ENCODE assay signal across 8 cellular contexts in genomic region chr5:143023447-143024096, GRCh38.
DNase-seq lines count a peak whose midpoint lies in the region; ATAC-seq and TF ChIP-seq lines count a peak whose summit lies in the region.

No MANE protein-coding gene starts in this region.

- H3K79me2 ChIP-seq in neural progenitor cell (ENCODE audit: low read depth), result no peaks in the 10 kb centered on the region

- H3K4me3 ChIP-seq in neural progenitor cell, result no peak overlapping the region
- H3K4me3 ChIP-seq in effector memory CD4-positive, alpha-beta T cell (ENCODE audit: insufficient read depth, low read depth, low read length, poor library complexity, severe bottlenecking), result no peak overlapping the region

- H3K36me3 Mint-ChIP-seq in neural progenitor cell, result no peaks in the 10 kb centered on the region

- peak overlapping the region; percentile 21 for H3K4me2 ChIP-seq in neural progenitor cell

- H3F3A ChIP-seq in neural progenitor cell (ENCODE audit: low read depth), result no peaks in the 10 kb centered on the region

- ATAC-seq in HG03108 (IDR thresholded peaks at IDR 0.05; ENCODE audit: unreplicated experiment), result peak; percentile 43

- H3K27me3 ChIP-seq in neural progenitor cell, result no peaks in the 10 kb centered on the region
- no peaks in the 10 kb centered on the region for H3K27me3 ChIP-seq in effector memory CD4-positive, alpha-beta T cell (replicated peaks; ENCODE audit: control insufficient read depth, insufficient read depth, low read length, poor library complexity, severe bottlenecking)

- peak; percentile 37 for TF ChIP-seq POLR2A in GM19099 (IDR thresholded peaks at IDR 0.05; ENCODE audit: extremely low read depth, insufficient read length, low read depth)

- H4K20me1 ChIP-seq in neural progenitor cell (ENCODE audit: low read depth), result no peaks in the 10 kb centered on the region

- H3K4me1 Mint-ChIP-seq in neural progenitor cell, result peaks cover 45% of the 10 kb centered on the region

- no peaks in the 10 kb centered on the region for H3K9me3 Mint-ChIP-seq in neural progenitor cell

- peaks cover 14% of the 10 kb centered on the region for H3K4me1 ChIP-seq in neural progenitor cell
- no peaks in the 10 kb centered on the region for H3K4me1 ChIP-seq in effector memory CD4-positive, alpha-beta T cell (ENCODE audit: control insufficient read depth, insufficient read depth, low read length, poor library complexity, severe bottlenecking)

- H3K36me3 ChIP-seq in neural progenitor cell, result no peaks in the 10 kb centered on the region
- no peaks in the 10 kb centered on the region for H3K36me3 ChIP-seq in effector memory CD4-positive, alpha-beta T cell (ENCODE audit: control insufficient read depth, insufficient read depth, low read length)

- DNase-seq in G401 (ENCODE audit: low spot score), result peak; percentile 80
- peak in 30 of 58 donors; percentile 5 to 58 (median 30) for DNase-seq in anterior cingulate cortex (lab: John Stamatoyannopoulos, UW)
- peak; percentile 30 for DNase-seq in neural progenitor cell (ENCODE audit: low spot score)
- no peak for DNase-seq in D341Med (ENCODE audit: low spot score)
- DNase-seq in NAMALWA (ENCODE audit: low spot score), result no peak
- DNase-seq in effector memory CD4-positive, alpha-beta T cell, result no peak

- no peak overlapping the region for H3K27ac ChIP-seq in neural progenitor cell
- no peak overlapping the region for H3K27ac ChIP-seq in effector memory CD4-positive, alpha-beta T cell (ENCODE audit: insufficient read depth, low read length, poor library complexity, severe bottlenecking)

- no peak overlapping the region for H2AFZ ChIP-seq in neural progenitor cell (replicated peaks)

- H3K9ac ChIP-seq in neural progenitor cell, result no peak overlapping the region

- no peak overlapping the region for H3K4me3 Mint-ChIP-seq in neural progenitor cell

- H3K27ac Mint-ChIP-seq in neural progenitor cell, result peak overlapping the region; percentile 4

- H3K27me3 Mint-ChIP-seq in neural progenitor cell (ENCODE audit: insufficient read depth, low read depth), result peaks cover 4% of the 10 kb centered on the region

- H3K9me3 ChIP-seq in neural progenitor cell (ENCODE audit: low read depth), result no peaks in the 10 kb centered on the region
- H3K9me3 ChIP-seq in effector memory CD4-positive, alpha-beta T cell (ENCODE audit: control insufficient read depth, low read length), result no peaks in the 10 kb centered on the region

- no peak for TF ChIP-seq CTCF in neural progenitor cell (IDR thresholded peaks at IDR 0.05)

- in situ Hi-C loops in G401 (cut with HindIII; ENCODE audit: low sequenced_read_pairs), result no loop called here

Comparison
In these comparisons a context has a peak if more than half of its experiments do, and no peak if none do; other contexts are left out.
1. DNase-seq: peak in G401 (single experiment), anterior cingulate cortex (30 of 58) and neural progenitor cell (single experiment); none in D341Med (single experiment), NAMALWA (single experiment) and effector memory CD4-positive, alpha-beta T cell (0 of 3).